ENCODE assay signal across 17 cellular contexts in genomic region chr19:37095859-37096258, GRCh38. TPM values are rescaled to one million over a fixed set of nuclear protein-coding genes. Genes with fewer than 3 reads are reported as not detected.
DNase-seq lines count a peak whose midpoint lies in the region; ATAC-seq and TF ChIP-seq lines count a peak whose summit lies in the region.
"Had no signal": no experiment of that assay in that cellular context is flagged by ENCODE, and none has a peak within 500 bp of the region (broad histone marks: within the 10 kb centered on the region; RNA-seq: fewer than 3 reads in every experiment).

No MANE protein-coding gene starts in this region.

- H3K4me1 Mint-ChIP-seq in activated CD4-positive, alpha-beta T cell treated with anti-CD3 and anti-CD28 coated beads, Interleukin-2, amount 10 ng/mL, durations not matched to agents 7 days and 5 days: no peaks in the 10 kb centered on the region
- H3K4me1 Mint-ChIP-seq in progenitor cell of endocrine pancreas (ENCODE audit: low read depth): no peaks in the 10 kb centered on the region
- H3K4me1 Mint-ChIP-seq in activated T-helper 17 cell treated with anti-CD3 and anti-CD28 coated beads, Interleukin-2, amount 50 U/mL, for 72 hours: no peaks in the 10 kb centered on the region

- H3K27ac Mint-ChIP-seq in activated CD4-positive, alpha-beta T cell treated with anti-CD3 and anti-CD28 coated beads, Interleukin-2, amount 10 ng/mL, durations not matched to agents 7 days and 5 days: peak overlapping the region; percentile 65
- peak overlapping the region; percentile 49 for H3K27ac Mint-ChIP-seq in progenitor cell of endocrine pancreas
- no peak overlapping the region for H3K27ac Mint-ChIP-seq in activated T-helper 17 cell treated with anti-CD3 and anti-CD28 coated beads, Interleukin-2, amount 50 U/mL, for 72 hours

- ATAC-seq in activated T-helper 17 cell treated with anti-CD3 and anti-CD28 coated beads, Interleukin-2, amount 50 U/mL, for 72 hours (replicated peaks): no peak
- ATAC-seq: PC-3 had no signal

- H3K36me3 Mint-ChIP-seq in activated CD4-positive, alpha-beta T cell treated with anti-CD3 and anti-CD28 coated beads, Interleukin-2, amount 10 ng/mL, durations not matched to agents 7 days and 5 days (ENCODE audit: low read depth): peaks cover 87% of the 10 kb centered on the region
- H3K36me3 Mint-ChIP-seq in progenitor cell of endocrine pancreas (ENCODE audit: insufficient read depth): peaks cover 94% of the 10 kb centered on the region
- H3K36me3 Mint-ChIP-seq in activated T-helper 17 cell treated with anti-CD3 and anti-CD28 coated beads, Interleukin-2, amount 50 U/mL, for 72 hours (ENCODE audit: low read depth): peaks cover 100% of the 10 kb centered on the region

- no peak overlapping the region for H3K4me3 Mint-ChIP-seq in activated CD4-positive, alpha-beta T cell treated with anti-CD3 and anti-CD28 coated beads, Interleukin-2, amount 10 ng/mL, durations not matched to agents 7 days and 5 days
- no peak overlapping the region for H3K4me3 Mint-ChIP-seq in progenitor cell of endocrine pancreas (ENCODE audit: low read depth)
- no peak overlapping the region for H3K4me3 Mint-ChIP-seq in activated T-helper 17 cell treated with anti-CD3 and anti-CD28 coated beads, Interleukin-2, amount 50 U/mL, for 72 hours

- H3K27me3 Mint-ChIP-seq in activated CD4-positive, alpha-beta T cell treated with anti-CD3 and anti-CD28 coated beads, Interleukin-2, amount 10 ng/mL, durations not matched to agents 7 days and 5 days: no peaks in the 10 kb centered on the region
- H3K27me3 Mint-ChIP-seq in progenitor cell of endocrine pancreas: no peaks in the 10 kb centered on the region
- H3K27me3 Mint-ChIP-seq in activated T-helper 17 cell treated with anti-CD3 and anti-CD28 coated beads, Interleukin-2, amount 50 U/mL, for 72 hours: no peaks in the 10 kb centered on the region

- peaks cover 48% of the 10 kb centered on the region for H3K9me3 Mint-ChIP-seq in activated CD4-positive, alpha-beta T cell treated with anti-CD3 and anti-CD28 coated beads, Interleukin-2, amount 10 ng/mL, durations not matched to agents 7 days and 5 days
- peaks cover 55% of the 10 kb centered on the region for H3K9me3 Mint-ChIP-seq in progenitor cell of endocrine pancreas (ENCODE audit: low read depth)
- H3K9me3 Mint-ChIP-seq in activated T-helper 17 cell treated with anti-CD3 and anti-CD28 coated beads, Interleukin-2, amount 50 U/mL, for 72 hours: peaks cover 20% of the 10 kb centered on the region

- CTCF ChIA-PET in activated CD4-positive, alpha-beta T cell treated with anti-CD3 and anti-CD28 coated beads, Interleukin-2, amount 10 ng/mL, durations not matched to agents 7 days and 5 days (lab: Charles Lee): no interaction called here

- DNase-seq in activated CD4-positive, alpha-beta T cell treated with anti-CD3 and anti-CD28 coated beads, Interleukin-2, amount 10 ng/mL, durations not matched to agents 7 days and 5 days: no peak
- no peak for DNase-seq in activated CD4-positive, alpha-beta T cell treated with anti-CD3 and anti-CD28 coated beads, Interleukin-2, amount 50 U/mL, for 4 hours
- peak; percentile 4 for DNase-seq in NCI-H69 (lab: John Stamatoyannopoulos, UW)
- peak; percentile 12 for DNase-seq in choroid plexus epithelial cell (ENCODE audit: low read depth)
- no peak for DNase-seq in progenitor cell of endocrine pancreas (ENCODE audit: low spot score, unreplicated experiment)
- no peak for DNase-seq in stimulated activated CD8-positive, alpha-beta memory T cell treated with anti-CD3 and anti-CD28 coated beads, Interleukin-4, amount 100 ng/mL, for 48 hours
- no peak for DNase-seq in NCI-H2227 (lab: John Stamatoyannopoulos, UW; ENCODE audit: unreplicated experiment)
- DNase-seq: Caco-2; DMS153; MM.1S; NCI-H1105 treated with DMSO at 0.1 percent for 48 hours; NCI-H187 treated with DMSO at 0.1 percent for 48 hours; NCI-H526; NK-92 treated with Interleukin-12 subunit alpha and Interleukin-12 subunit beta, amount 100 ng/mL, for 24 hours; PC-3; SJCRH30 had no signal

- POLR2A ChIA-PET in activated CD4-positive, alpha-beta T cell treated with anti-CD3 and anti-CD28 coated beads, Interleukin-2, amount 10 ng/mL, durations not matched to agents 7 days and 5 days (lab: Charles Lee): no interaction called here

- no peak overlapping the region for H3K4me3 ChIP-seq in choroid plexus epithelial cell (ENCODE audit: low read depth, low read length)
- H3K4me3 ChIP-seq: SJCRH30 had no signal

- no peak for TF ChIP-seq CTCF in choroid plexus epithelial cell (conservative IDR thresholded peaks at IDR 0.05; ENCODE audit: low read depth, low read length)
- no peak for TF ChIP-seq CTCF in progenitor cell of endocrine pancreas (IDR thresholded peaks at IDR 0.05; ENCODE audit: unreplicated experiment)

RNA-seq across cellular contexts. Expression of gene ZNF420, which starts 17.6 kb away (rescaled TPM):
- 10 to 100 TPM; 10.3 to 14.3 TPM for total RNA-seq in activated CD4-positive, alpha-beta T cell treated with anti-CD3 and anti-CD28 coated beads, Interleukin-2, amount 10 ng/mL, durations not matched to agents 7 days and 5 days
- 15.9 and 19.3 TPM in 2 replicates for total RNA-seq in progenitor cell of endocrine pancreas
- 1 to 10 TPM; 7.5 to 9.0 TPM for total RNA-seq in activated T-helper 17 cell treated with anti-CD3 and anti-CD28 coated beads, Interleukin-2, amount 50 U/mL, for 72 hours

Comparison
In these comparisons a context has a peak if more than half of its experiments do, and no peak if none do; other contexts are left out.
1. DNase-seq: peak in NCI-H69 (single experiment) and choroid plexus epithelial cell (single experiment); none in activated CD4-positive, alpha-beta T cell treated with anti-CD3 and anti-CD28 coated beads, Interleukin-2, amount 10 ng/mL, durations not matched to agents 7 days and 5 days (single experiment), activated CD4-positive, alpha-beta T cell treated with anti-CD3 and anti-CD28 coated beads, Interleukin-2, amount 50 U/mL, for 4 hours (0 of 2), progenitor cell of endocrine pancreas (single experiment), stimulated activated CD8-positive, alpha-beta memory T cell treated with anti-CD3 and anti-CD28 coated beads, Interleukin-4, amount 100 ng/mL, for 48 hours (single experiment) and NCI-H2227 (single experiment).